In the genomic region with DNA sequence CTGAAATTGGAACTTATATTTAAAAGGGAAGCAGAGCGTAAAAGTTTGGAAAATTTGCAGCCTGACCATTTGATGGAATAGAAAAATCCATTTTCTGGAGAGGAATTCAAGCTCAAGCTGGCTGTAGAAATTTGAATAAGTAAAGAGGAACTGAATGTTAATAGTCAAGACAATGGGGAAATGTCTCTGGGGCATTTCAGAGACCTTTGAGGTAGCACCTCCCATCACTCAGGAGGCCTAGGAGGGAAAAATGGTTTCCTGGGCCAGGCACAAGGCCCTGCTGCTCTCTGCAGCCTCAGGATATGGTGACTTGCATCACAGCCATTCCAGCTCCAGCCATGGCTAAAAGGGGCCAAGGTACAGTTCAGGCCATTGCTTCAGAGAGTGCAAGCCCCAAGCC, we compare ENCODE assay signal across 1 cellular context.
A peak's percentile ranks its signal among the peaks of the same experiment; 100 is the strongest.
TF ChIP-seq lines count a peak whose summit lies in the region.

No MANE protein-coding gene starts in this region.

TF ChIP-seq in HepG2, 621 proteins besides CTCF, POLR2A, EP300 and RAD21:
- TF ChIP-seq, protein P1, sequence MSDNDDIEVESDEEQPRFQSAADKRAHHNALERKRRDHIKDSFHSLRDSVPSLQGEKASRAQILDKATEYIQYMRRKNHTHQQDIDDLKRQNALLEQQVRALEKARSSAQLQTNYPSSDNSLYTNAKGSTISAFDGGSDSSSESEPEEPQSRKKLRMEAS (IDR thresholded peaks at IDR 0.05) = no peak
- TF ChIP-seq, protein P2, sequence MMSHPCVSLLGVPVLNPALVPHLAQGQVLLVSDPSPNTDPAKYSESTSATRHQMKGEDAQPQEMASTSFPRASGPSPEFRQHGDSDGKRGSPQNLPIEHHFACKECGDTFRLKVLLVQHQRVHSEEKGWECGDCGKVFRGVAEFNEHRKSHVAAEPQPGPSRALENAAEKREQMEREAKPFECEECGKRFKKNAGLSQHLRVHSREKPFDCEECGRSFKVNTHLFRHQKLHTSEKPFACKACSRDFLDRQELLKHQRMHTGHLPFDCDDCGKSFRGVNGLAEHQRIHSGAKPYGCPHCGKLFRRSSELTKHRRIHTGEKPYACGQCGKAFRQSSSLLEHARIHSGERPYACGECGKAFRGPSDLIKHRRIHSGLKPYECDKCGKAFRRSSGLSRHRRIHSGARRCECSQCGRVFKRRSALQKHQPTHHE (CRISPR knock-in tag; IDR thresholded peaks at IDR 0.05; ENCODE audit: borderline replicate concordance) = no peak
- TF ChIP-seq, protein P3, sequence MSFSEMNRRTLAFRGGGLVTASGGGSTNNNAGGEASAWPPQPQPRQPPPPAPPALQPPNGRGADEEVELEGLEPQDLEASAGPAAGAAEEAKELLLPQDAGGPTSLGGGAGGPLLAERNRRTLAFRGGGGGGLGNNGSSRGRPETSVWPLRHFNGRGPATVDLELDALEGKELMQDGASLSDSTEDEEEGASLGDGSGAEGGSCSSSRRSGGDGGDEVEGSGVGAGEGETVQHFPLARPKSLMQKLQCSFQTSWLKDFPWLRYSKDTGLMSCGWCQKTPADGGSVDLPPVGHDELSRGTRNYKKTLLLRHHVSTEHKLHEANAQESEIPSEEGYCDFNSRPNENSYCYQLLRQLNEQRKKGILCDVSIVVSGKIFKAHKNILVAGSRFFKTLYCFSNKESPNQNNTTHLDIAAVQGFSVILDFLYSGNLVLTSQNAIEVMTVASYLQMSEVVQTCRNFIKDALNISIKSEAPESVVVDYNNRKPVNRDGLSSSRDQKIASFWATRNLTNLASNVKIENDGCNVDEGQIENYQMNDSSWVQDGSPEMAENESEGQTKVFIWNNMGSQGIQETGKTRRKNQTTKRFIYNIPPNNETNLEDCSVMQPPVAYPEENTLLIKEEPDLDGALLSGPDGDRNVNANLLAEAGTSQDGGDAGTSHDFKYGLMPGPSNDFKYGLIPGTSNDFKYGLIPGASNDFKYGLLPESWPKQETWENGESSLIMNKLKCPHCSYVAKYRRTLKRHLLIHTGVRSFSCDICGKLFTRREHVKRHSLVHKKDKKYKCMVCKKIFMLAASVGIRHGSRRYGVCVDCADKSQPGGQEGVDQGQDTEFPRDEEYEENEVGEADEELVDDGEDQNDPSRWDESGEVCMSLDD (CRISPR knock-in tag; IDR thresholded peaks at IDR 0.05; ENCODE audit: borderline replicate concordance) = no peak
- TF ChIP-seq HNF4A (CRISPR knock-in tag; IDR thresholded peaks at IDR 0.05) (0 out of 2 replicates have a peak, but pooled peaks have one; percentile 19), ZNF20 (CRISPR knock-in tag; IDR thresholded peaks at IDR 0.05) (no peak)
